In genomic region chr21:44089001-44089911, GRCh38 we compare ENCODE assay signal across 9 cellular contexts. TPM values are rescaled to one million over a fixed set of nuclear protein-coding genes. Genes with fewer than 3 reads are reported as not detected.
DNase-seq lines count a peak whose midpoint lies in the region; ATAC-seq and TF ChIP-seq lines count a peak whose summit lies in the region.
"Had no signal": no experiment of that assay in that cellular context is flagged by ENCODE, and none has a peak within 500 bp of the region (broad histone marks: within the 10 kb centered on the region; RNA-seq: fewer than 3 reads in every experiment).

No MANE protein-coding gene starts in this region.

- H3K4me3 Mint-ChIP-seq in activated CD8-positive, alpha-beta memory T cell treated with anti-CD3 and anti-CD28 coated beads, Interleukin-2, amount 10 ng/mL, durations not matched to agents 7 days and 5 days, result peak overlapping the region; percentile 13

- TF ChIP-seq POLR2A in right lobe of liver (IDR thresholded peaks at IDR 0.05), result peak; percentile 16

- peaks cover 0 to 5% (median 0%) of the 10 kb centered on the region in 4 donors for H3K4me1 ChIP-seq in right lobe of liver

- peak overlapping the region; percentile 97 for H3K27ac Mint-ChIP-seq in activated CD8-positive, alpha-beta memory T cell treated with anti-CD3 and anti-CD28 coated beads, Interleukin-2, amount 10 ng/mL, durations not matched to agents 7 days and 5 days

- H3K27ac ChIP-seq in right lobe of liver, result peak overlapping the region in 1 of 3 donors; percentile 8

- no peak for TF ChIP-seq CTCF in right lobe of liver (IDR thresholded peaks at IDR 0.05)

- WGBS in right lobe of liver (ENCODE audit: insufficient coverage, low coverage, low lambda C conversion rate, missing lambda C conversion rate), result 40% methylated on average over 23 of the region's 30 CpGs

- H3K36me3 ChIP-seq in right lobe of liver, result peaks cover 0 to 44% (median 0%) of the 10 kb centered on the region in 4 donors

- intact Hi-C loops in right lobe of liver (cut with DNase I), result no loop called here

- no peaks in the 10 kb centered on the region for H3K9me3 Mint-ChIP-seq in activated CD8-positive, alpha-beta memory T cell treated with anti-CD3 and anti-CD28 coated beads, Interleukin-2, amount 10 ng/mL, durations not matched to agents 7 days and 5 days (ENCODE audit: low read depth)

- H3K27me3 ChIP-seq in right lobe of liver, result no peaks in the 10 kb centered on the region

- H3K9me3 ChIP-seq in right lobe of liver, result no peaks in the 10 kb centered on the region

- peak; percentile 23 for DNase-seq in stimulated activated CD4-positive, alpha-beta T cell treated with anti-CD3 and anti-CD28 coated beads, Interleukin-4, amount 100 ng/mL, for 24 hours
- no peak for DNase-seq in stimulated activated CD4-positive, alpha-beta T cell treated with anti-CD3 and anti-CD28 coated beads, Interleukin-1b, Interleukin-23, amount 100 ng/mL, for 48 hours
- peak; percentile 70 for DNase-seq in activated CD8-positive, alpha-beta memory T cell treated with anti-CD3 and anti-CD28 coated beads, Interleukin-2, amount 10 ng/mL, durations not matched to agents 7 days and 5 days
- DNase-seq in right lobe of liver (peak in 1 of 3 donors; percentile 35), SKM-1 (lab: John Stamatoyannopoulos, UW; ENCODE audit: unreplicated experiment) (no peak), DMS153 treated with DMSO at 0.1 percent for 48 hours (lab: John Stamatoyannopoulos, UW; ENCODE audit: unreplicated experiment) (no peak), dermis blood vessel endothelial cell (no peak)

- H3K4me3 ChIP-seq in right lobe of liver, result no peak overlapping the region

- H3K27me3 Mint-ChIP-seq in activated CD8-positive, alpha-beta memory T cell treated with anti-CD3 and anti-CD28 coated beads, Interleukin-2, amount 10 ng/mL, durations not matched to agents 7 days and 5 days, result no peaks in the 10 kb centered on the region

- CTCF ChIA-PET in activated CD8-positive, alpha-beta memory T cell treated with anti-CD3 and anti-CD28 coated beads, Interleukin-2, amount 10 ng/mL, durations not matched to agents 7 days and 5 days (lab: Charles Lee), result interaction anchor here (1.3 kb wide), 1 partner anchor 11 kb away, joined by 3 read pairs; no protein-coding TSS in a partner anchor

- H3K4me1 Mint-ChIP-seq in activated CD8-positive, alpha-beta memory T cell treated with anti-CD3 and anti-CD28 coated beads, Interleukin-2, amount 10 ng/mL, durations not matched to agents 7 days and 5 days, result peaks cover 63% of the 10 kb centered on the region

- peaks cover 66% of the 10 kb centered on the region for H3K36me3 Mint-ChIP-seq in activated CD8-positive, alpha-beta memory T cell treated with anti-CD3 and anti-CD28 coated beads, Interleukin-2, amount 10 ng/mL, durations not matched to agents 7 days and 5 days

- ATAC-seq in activated CD8-positive, alpha-beta memory T cell treated with anti-CD3 and anti-CD28 coated beads, Interleukin-2, amount 10 ng/mL, durations not matched to agents 7 days and 5 days, result peak; percentile 91
- peak; percentile 49 to 75 (median 58) for ATAC-seq in right lobe of liver
- ATAC-seq in HG03432 (IDR thresholded peaks at IDR 0.05; ENCODE audit: unreplicated experiment), result no peak
- ATAC-seq: HCT116 had no signal

RNA-seq across cellular contexts. Expression of gene PWP2, which starts 17.9 kb away (rescaled TPM):
- total RNA-seq in activated CD8-positive, alpha-beta memory T cell treated with anti-CD3 and anti-CD28 coated beads, Interleukin-2, amount 10 ng/mL, durations not matched to agents 7 days and 5 days, result 1 to 10 TPM; 9.3 to 9.6 TPM
- 1 to 10 TPM in 5 of 6 experiments, under 1 TPM in 1; 0.93 to 7.5 (median 3.0) TPM for total RNA-seq in right lobe of liver
- 8.2 and 39.1 TPM in 2 replicates for total RNA-seq in dermis blood vessel endothelial cell

RNA-seq across cellular contexts. Expression of gene GATD3, which starts 44.2 kb away (rescaled TPM):
- 10 to 100 TPM; 10.0 to 12.5 TPM for total RNA-seq in activated CD8-positive, alpha-beta memory T cell treated with anti-CD3 and anti-CD28 coated beads, Interleukin-2, amount 10 ng/mL, durations not matched to agents 7 days and 5 days
- total RNA-seq in right lobe of liver, result 10 to 100 TPM in 3 of 6 experiments, 1 to 10 TPM in 3; 5.8 to 83.8 (median 11.1) TPM
- 6.0 and 58.4 TPM in 2 replicates for total RNA-seq in dermis blood vessel endothelial cell

Comparison
In these comparisons a context has a peak if more than half of its experiments do, and no peak if none do; other contexts are left out.
1. DNase-seq: peak in stimulated activated CD4-positive, alpha-beta T cell treated with anti-CD3 and anti-CD28 coated beads, Interleukin-4, amount 100 ng/mL, for 24 hours (single experiment) and activated CD8-positive, alpha-beta memory T cell treated with anti-CD3 and anti-CD28 coated beads, Interleukin-2, amount 10 ng/mL, durations not matched to agents 7 days and 5 days (single experiment); none in stimulated activated CD4-positive, alpha-beta T cell treated with anti-CD3 and anti-CD28 coated beads, Interleukin-1b, Interleukin-23, amount 100 ng/mL, for 48 hours (single experiment), SKM-1 (single experiment), DMS153 treated with DMSO at 0.1 percent for 48 hours (single experiment) and dermis blood vessel endothelial cell (single experiment).